Comparison of ENCODE assay signal across 13 cellular contexts in genomic region chr1:42014823-42015222, GRCh38.
"Had no signal": no experiment of that assay in that cellular context is flagged by ENCODE, and none has a peak within 500 bp of the region (broad histone marks: within the 10 kb centered on the region; RNA-seq: fewer than 3 reads in every experiment).

No MANE protein-coding gene starts in this region.

- H3K27me3 Mint-ChIP-seq: naive thymus-derived CD4-positive, alpha-beta T cell had no signal

- DNase-seq: activated CD4-positive, alpha-beta T cell treated with anti-CD3 and anti-CD28 coated beads, Interleukin-2, amount 50 U/mL, for 4 hours; activated naive CD4-positive, alpha-beta T cell treated with anti-CD3 and anti-CD28 coated beads, Interleukin-2, amount 50 U/mL, for 16 hours; activated T-cell treated with anti-CD3 and anti-CD28 coated beads, Interleukin-2, amount 50 U/mL, for 1 hour; dorsolateral prefrontal cortex; kidney; left lung; naive thymus-derived CD4-positive, alpha-beta T cell; stimulated activated CD4-positive, alpha-beta T cell treated with anti-CD3 and anti-CD28 coated beads, Interleukin-4, amount 100 ng/mL, for 24 hours; stimulated activated naive CD4-positive, alpha-beta T cell treated with Interleukin-2 at 50 U/mL for 16 hours; upper lobe of right lung had no signal

- H3K27me3 ChIP-seq: cardiac muscle cell, dorsolateral prefrontal cortex, left lung, upper lobe of right lung had no signal

- H3K36me3 ChIP-seq: cardiac muscle cell, left lung, upper lobe of right lung had no signal

- H3K9me3 ChIP-seq: left lung, upper lobe of right lung had no signal

- ATAC-seq: activated CD4-positive, CD25-positive, alpha-beta regulatory T cell treated with anti-CD3 and anti-CD28 coated beads, Interleukin-2, amount 50 U/mL, for 24 hours; left lung; naive thymus-derived CD4-positive, alpha-beta T cell had no signal

- H3K4me3 ChIP-seq: cardiac muscle cell, left lung, upper lobe of right lung had no signal

- FAIRE-seq: astrocyte, kidney had no signal

- H3K27ac ChIP-seq: cardiac muscle cell, left lung, upper lobe of right lung had no signal
